9 cellular contexts compared by ENCODE assay signal in the genomic region with DNA sequence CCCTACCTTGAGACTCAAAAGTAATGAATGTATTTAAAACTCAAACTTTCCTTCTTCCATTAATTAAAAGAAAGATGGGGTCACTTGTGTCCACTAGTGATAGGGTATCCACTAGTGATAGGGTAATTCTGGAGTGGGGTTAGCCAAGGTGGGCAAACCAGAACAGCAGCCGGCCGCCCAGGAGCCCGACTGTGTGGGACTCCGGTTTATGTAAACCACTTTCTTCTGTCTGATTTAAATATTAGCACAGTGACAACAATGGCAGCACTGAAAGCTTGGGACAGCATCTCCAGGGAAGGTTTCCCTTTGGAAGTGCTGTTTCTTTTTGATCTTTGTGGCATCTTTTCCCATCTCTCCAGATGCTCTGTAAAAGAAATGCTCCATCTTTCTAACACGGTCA. TPM values are rescaled to one million over a fixed set of nuclear protein-coding genes. Genes with fewer than 3 reads are reported as not detected.
DNase-seq lines count a peak whose midpoint lies in the region; ATAC-seq and TF ChIP-seq lines count a peak whose summit lies in the region.
"Had no signal": no experiment of that assay in that cellular context is flagged by ENCODE, and none has a peak within 500 bp of the region (broad histone marks: within the 10 kb centered on the region; RNA-seq: fewer than 3 reads in every experiment).

No MANE protein-coding gene starts in this region.

- peaks cover 0 to 4% of the 10 kb centered on the region in 2 donors for H3K4me1 Mint-ChIP-seq in natural killer cell
- H3K4me1 Mint-ChIP-seq in natural killer cell treated with Interleukin-12 subunit alpha and Interleukin-12 subunit beta and Interleukin-15 and Interleukin-18, amount 100 ng/mL, for 72 hours (ENCODE audit: low read depth in 2 of 2), result no peaks in the 10 kb centered on the region
- H3K4me1 Mint-ChIP-seq in nephron progenitor cell, result peaks cover 5% of the 10 kb centered on the region

- H3K27me3 ChIP-seq in colonic mucosa, result no peaks in the 10 kb centered on the region

- H3K36me3 Mint-ChIP-seq in natural killer cell (no peaks in the 10 kb centered on the region), nephron progenitor cell (ENCODE audit: low read depth) (no peaks in the 10 kb centered on the region)
- no peaks in the 10 kb centered on the region for H3K36me3 Mint-ChIP-seq in natural killer cell treated with Interleukin-12 subunit alpha and Interleukin-12 subunit beta and Interleukin-15 and Interleukin-18, amount 100 ng/mL, for 72 hours

- H3K9me3 Mint-ChIP-seq in natural killer cell (no peaks in the 10 kb centered on the region), nephron progenitor cell (no peaks in the 10 kb centered on the region)
- no peaks in the 10 kb centered on the region for H3K9me3 Mint-ChIP-seq in natural killer cell treated with Interleukin-12 subunit alpha and Interleukin-12 subunit beta and Interleukin-15 and Interleukin-18, amount 100 ng/mL, for 72 hours

- no peak overlapping the region for H3K27ac ChIP-seq in colonic mucosa

- intact Hi-C loops in natural killer cell (cut with micrococcal nuclease), result no loop called here
- intact Hi-C loops in colonic mucosa (cut with DNase I), result no loop called here

- H3K27me3 Mint-ChIP-seq in natural killer cell (ENCODE audit: low read depth in 2 of 2), result peaks cover 38 to 54% of the 10 kb centered on the region in 2 donors
- peaks cover 34 to 43% of the 10 kb centered on the region in 2 donors for H3K27me3 Mint-ChIP-seq in natural killer cell treated with Interleukin-12 subunit alpha and Interleukin-12 subunit beta and Interleukin-15 and Interleukin-18, amount 100 ng/mL, for 72 hours
- H3K27me3 Mint-ChIP-seq in nephron progenitor cell (ENCODE audit: low read depth, poor library complexity), result peaks cover 67% of the 10 kb centered on the region

- H3K9me3 ChIP-seq in colonic mucosa, result no peaks in the 10 kb centered on the region

- peak overlapping the region; percentile 59 for H3K4me3 ChIP-seq in colonic mucosa

- TF ChIP-seq CTCF in natural killer cell (IDR thresholded peaks at IDR 0.05) (no peak), colonic mucosa (IDR thresholded peaks at IDR 0.05) (no peak), nephron progenitor cell (IDR thresholded peaks at IDR 0.05) (no peak), GM13976 (IDR thresholded peaks at IDR 0.05; ENCODE audit: borderline replicate concordance, control extremely low read depth, extremely low read depth, insufficient read depth, missing control alignments) (no peak)

- DNase-seq in natural killer cell (no peak), colonic mucosa (no peak), nephron progenitor cell (no peak), GM13976 (ENCODE audit: low spot score) (no peak), LoVo (ENCODE audit: low spot score) (no peak)
- DNase-seq in natural killer cell treated with Interleukin-12 subunit alpha and Interleukin-12 subunit beta and Interleukin-15 and Interleukin-18, amount 100 ng/mL, for 72 hours (ENCODE audit: low spot score), result no peak
- DNase-seq: effector CD8-positive, alpha-beta T cell had no signal

- no peaks in the 10 kb centered on the region for H3K36me3 ChIP-seq in colonic mucosa

- in situ Hi-C loops in GM13976 (cut with MboI; ENCODE audit: low sequenced_read_pairs, unreplicated experiment), result no loop called here

- peaks cover 12% of the 10 kb centered on the region for H3K4me1 ChIP-seq in colonic mucosa

- H3K4me3 Mint-ChIP-seq in natural killer cell, result peak overlapping the region; percentile 25
- H3K4me3 Mint-ChIP-seq in natural killer cell treated with Interleukin-12 subunit alpha and Interleukin-12 subunit beta and Interleukin-15 and Interleukin-18, amount 100 ng/mL, for 72 hours, result no peak overlapping the region
- H3K4me3 Mint-ChIP-seq in nephron progenitor cell, result peak overlapping the region; percentile 73

- ATAC-seq in natural killer cell, result no peak
- ATAC-seq in natural killer cell treated with Interleukin-12 subunit alpha and Interleukin-12 subunit beta and Interleukin-15 and Interleukin-18, amount 100 ng/mL, for 72 hours, result no peak
- ATAC-seq in GM19035 (IDR thresholded peaks at IDR 0.05; ENCODE audit: unreplicated experiment), result no peak
- ATAC-seq in HG02885 (IDR thresholded peaks at IDR 0.05; ENCODE audit: poor library complexity, unreplicated experiment), result no peak

- H3K9ac ChIP-seq in colonic mucosa (ENCODE audit: low read depth in 2 of 2, low read length in 2 of 2), result peak overlapping the region; percentile 62 to 75

- no peak overlapping the region for H3K27ac Mint-ChIP-seq in natural killer cell
- no peak overlapping the region for H3K27ac Mint-ChIP-seq in natural killer cell treated with Interleukin-12 subunit alpha and Interleukin-12 subunit beta and Interleukin-15 and Interleukin-18, amount 100 ng/mL, for 72 hours
- no peak overlapping the region for H3K27ac Mint-ChIP-seq in nephron progenitor cell

RNA-seq across cellular contexts. Expression of gene MYZAP, which starts 0.7 kb away (rescaled TPM):
- total RNA-seq in natural killer cell (not detected), colonic mucosa (10 to 100 TPM; 11.7 to 12.2 TPM)
- not detected for total RNA-seq in natural killer cell treated with Interleukin-12 subunit alpha and Interleukin-12 subunit beta and Interleukin-15 and Interleukin-18, amount 100 ng/mL, for 72 hours

Comparison
In these comparisons a context has a peak if more than half of its experiments do, and no peak if none do; other contexts are left out.
1. RNA of gene MYZAP, which starts 0.7 kb away (total RNA-seq): 11.7 to 12.2 TPM in colonic mucosa; not detected in natural killer cell and not detected in natural killer cell treated with Interleukin-12 subunit alpha and Interleukin-12 subunit beta and Interleukin-15 and Interleukin-18, amount 100 ng/mL, for 72 hours; every median in the first group is over 10 times any median in the second.